ENCODE assay signal across 8 cellular contexts in the genomic region with DNA sequence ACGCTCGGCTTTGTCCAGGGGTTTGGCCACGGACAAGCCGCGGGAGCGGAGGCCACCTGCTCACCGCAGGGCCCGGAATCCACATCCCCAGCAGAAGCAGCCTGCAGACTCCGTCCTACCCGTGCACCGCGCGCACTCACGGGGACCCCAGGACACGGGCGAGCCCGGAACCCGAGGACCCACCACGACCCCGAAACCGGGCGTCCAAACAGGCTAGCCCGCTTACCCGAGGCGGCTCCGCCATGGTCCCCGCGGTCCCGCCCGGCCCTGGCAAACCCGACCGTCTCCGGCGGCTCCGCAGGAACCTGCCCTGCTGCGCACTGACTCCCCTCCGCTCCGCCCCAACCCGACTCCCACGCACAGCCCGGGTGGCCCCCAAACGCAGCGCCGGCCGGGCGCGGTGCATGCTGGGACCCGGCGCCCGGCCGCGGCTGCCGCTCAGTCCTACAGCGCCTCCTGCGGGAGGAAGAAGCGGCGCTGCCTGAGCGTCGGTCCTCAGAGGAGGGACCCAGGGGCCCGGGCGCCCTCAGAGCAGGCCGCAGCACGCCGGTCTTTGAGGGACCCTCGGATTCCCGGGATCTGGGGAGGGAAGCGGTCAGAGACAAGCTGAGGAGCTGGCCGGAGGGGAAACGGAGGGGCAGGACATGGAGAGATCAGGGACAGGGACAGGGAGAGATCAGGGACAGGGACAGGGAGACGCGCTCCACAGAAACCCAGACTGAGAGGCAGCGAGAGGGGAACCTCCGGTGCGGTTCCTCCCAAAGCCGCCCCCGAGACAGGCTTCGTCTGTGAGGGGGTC. TPM values are rescaled to one million over a fixed set of nuclear protein-coding genes. Genes with fewer than 3 reads are reported as not detected.
A peak's percentile ranks its signal among the peaks of the same experiment; 100 is the strongest.
DNase-seq lines count a peak whose midpoint lies in the region; ATAC-seq and TF ChIP-seq lines count a peak whose summit lies in the region.

Gene ZNF786, minus strand, starts transcription at position 322 of the 799 bp plus-strand sequence. Its CDS starts 78 bp downstream, at position 244.

- peak; percentile 82 for TF ChIP-seq POLR2A in erythroblast (IDR thresholded peaks at IDR 0.05; ENCODE audit: low read length)

- peak; percentile 74 for DNase-seq in DMS153 treated with DMSO at 0.1 percent for 48 hours (lab: John Stamatoyannopoulos, UW; ENCODE audit: unreplicated experiment)
- peak; percentile 82 for DNase-seq in HuH-7.5 (ENCODE audit: low spot score)
- DNase-seq in OCI-LY7 (ENCODE audit: low spot score), result peak; percentile 94
- DNase-seq in activated T-cell treated with anti-CD3 and anti-CD28 coated beads for 4 hours, result peak; percentile 95
- DNase-seq in erythroblast (lab: John Stamatoyannopoulos, UW), result peak; percentile 91 to 95
- peak; percentile 84 for DNase-seq in stimulated activated CD8-positive, alpha-beta memory T cell treated with anti-CD3 and anti-CD28 coated beads, Interleukin-7, amount 100 ng/mL, for 24 hours (ENCODE audit: low read depth)

- peak; percentile 83 for TF ChIP-seq CTCF in OCI-LY7 (conservative IDR thresholded peaks at IDR 0.05; ENCODE audit: low read length)

- H3K27me3 ChIP-seq in muscle layer of duodenum (ENCODE audit: low read depth, low read length), result no peaks in the 10 kb centered on the region

- peak; percentile 88 for ATAC-seq in GM21528 (IDR thresholded peaks at IDR 0.05; ENCODE audit: low FRiP score, unreplicated experiment)

- POLR2A ChIA-PET in OCI-LY7 (lab: Charles Lee), result interaction anchor here (1.0 kb wide), 1 partner anchor 103 kb away, joined by 3 read pairs; no protein-coding TSS in a partner anchor

- intact Hi-C loops in OCI-LY7 (cut with micrococcal nuclease; ENCODE audit: unreplicated experiment), result loop anchor here (1.0 to 2.0 kb wide), 7 partner anchors 22 to 206 kb away; partner anchors contain the start of genes EZH2, PDIA4, ZNF398 and ZNF425

- BruUV-seq in OCI-LY7 (replicated peaks; lab: Mats Ljungman, UMichigan), result no TSS peak

- H3K9me3 ChIP-seq in OCI-LY7 (ENCODE audit: low read length) (no peaks in the 10 kb centered on the region), muscle layer of duodenum (ENCODE audit: control insufficient read depth in 1 of 2, low read length in 2 of 2) (no peaks in the 10 kb centered on the region)

- H2AFZ ChIP-seq in OCI-LY7 (ENCODE audit: low read length), result peak within 1 kb of the TSS; percentile 96

- peaks cover 10% of the 10 kb centered on the region; the same call in 1 of the 2 replicates for H3K79me2 ChIP-seq in OCI-LY7 (ENCODE audit: insufficient read depth, low read depth, low read length)

- H3K9me2 ChIP-seq in OCI-LY7 (ENCODE audit: insufficient read depth, low read length), result no peaks in the 10 kb centered on the region

- H3K4me1 ChIP-seq in OCI-LY7 (ENCODE audit: insufficient read depth, low read length, poor library complexity, severe bottlenecking) (peaks cover 28% of the 10 kb centered on the region), muscle layer of duodenum (ENCODE audit: control insufficient read depth in 1 of 2, insufficient read depth in 2 of 2, low read length in 2 of 2) (peaks cover 0 to 4% of the 10 kb centered on the region in 2 donors)

- H3K4me3 ChIP-seq in OCI-LY7 (ENCODE audit: low read depth, low read length, poor library complexity, severe bottlenecking) (peak within 1 kb of the TSS; percentile 95), muscle layer of duodenum (ENCODE audit: low read depth in 1 of 2, low read length in 2 of 2) (peak within 1 kb of the TSS; percentile 85 to 86)

- no peaks in the 10 kb centered on the region for H4K20me1 ChIP-seq in OCI-LY7 (ENCODE audit: insufficient read depth, low read length)

- peak within 1 kb of the TSS; percentile 76 for H3K27ac ChIP-seq in OCI-LY7 (ENCODE audit: low read depth, low read length, poor library complexity, severe bottlenecking)
- peak within 1 kb of the TSS; percentile 94 for H3K27ac ChIP-seq in muscle layer of duodenum (ENCODE audit: low read length)

- CTCF ChIA-PET in OCI-LY7 (lab: Charles Lee; ENCODE audit: unreplicated experiment), result interaction anchor here (0.6 kb wide), 1 partner anchor 102 kb away, joined by 3 read pairs; no protein-coding TSS in a partner anchor

- peak within 1 kb of the TSS; percentile 96 for H3K4me2 ChIP-seq in OCI-LY7 (ENCODE audit: low read length)

- H3K36me3 ChIP-seq in OCI-LY7 (ENCODE audit: insufficient read depth, low read length), result peaks cover 27% of the 10 kb centered on the region
- no peaks in the 10 kb centered on the region for H3K36me3 ChIP-seq in muscle layer of duodenum (ENCODE audit: control insufficient read depth in 1 of 2, insufficient read depth in 2 of 2, low read length in 2 of 2)

RNA-seq across cellular contexts. Expression of gene ZNF786, which starts in this region (rescaled TPM):
- 3.9 and 5.1 TPM in 2 replicates for total RNA-seq in OCI-LY7 (2014; rRNA removed; shearing (Covaris generic))
- total RNA-seq in OCI-LY7 (2022), result 6.8 and 7.7 TPM in 2 replicates

Comparison
In these comparisons a context has a peak if more than half of its experiments do, and no peak if none do; other contexts are left out.
1. Peak in every context shown above with its lines: DNase-seq, ATAC-seq, H3K4me3 ChIP-seq and H3K27ac ChIP-seq.